Comparison of ENCODE assay signal across 14 cellular contexts in the genomic region with DNA sequence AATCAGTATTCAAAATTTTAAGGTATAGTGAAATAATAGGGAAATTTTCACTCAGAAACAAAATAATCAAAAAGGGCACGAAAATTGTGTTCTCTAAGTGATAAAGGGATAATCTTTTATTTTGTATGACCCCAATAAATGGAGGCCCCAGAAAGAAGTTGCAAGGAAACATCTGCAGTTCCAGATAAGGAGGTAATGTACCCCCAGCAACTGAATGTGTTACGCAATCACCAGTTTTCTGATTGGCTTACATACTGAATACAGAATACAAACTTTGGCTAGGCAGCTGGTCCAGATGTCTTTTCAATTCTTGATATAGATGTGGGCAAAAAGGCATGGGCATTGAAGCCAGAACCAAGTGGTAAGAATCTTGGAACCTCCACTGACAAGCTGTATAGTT. TPM values are rescaled to one million over a fixed set of nuclear protein-coding genes. Genes with fewer than 3 reads are reported as not detected.
A peak's percentile ranks its signal among the peaks of the same experiment; 100 is the strongest.
DNase-seq lines count a peak whose midpoint lies in the region; ATAC-seq and TF ChIP-seq lines count a peak whose summit lies in the region.
"Had no signal": no experiment of that assay in that cellular context is flagged by ENCODE, and none has a peak within 500 bp of the region (broad histone marks: within the 10 kb centered on the region; RNA-seq: fewer than 3 reads in every experiment).

No MANE protein-coding gene starts in this region.

- H3K27ac ChIP-seq in BLaER1 (no peak overlapping the region), HCT116 (ENCODE audit: low read depth, low read length) (no peak overlapping the region)
- H3K27ac ChIP-seq: vagina had no signal

- intact Hi-C loops in HCT116 (cut with micrococcal nuclease): no loop called here

- CTCF ChIA-PET in HCT116 (lab: Charles Lee): no interaction called here

- peaks cover 27% of the 10 kb centered on the region for H3K4me1 Mint-ChIP-seq in T-helper 17 cell

- TF ChIP-seq RAD21 in HCT116 (IDR thresholded peaks at IDR 0.05; ENCODE audit: low read depth): no peak

- peaks cover 48% of the 10 kb centered on the region for H3K79me2 ChIP-seq in HCT116 (ENCODE audit: insufficient read depth, low read length)

- H3K27me3 ChIP-seq in BLaER1: no peaks in the 10 kb centered on the region
- no peaks in the 10 kb centered on the region for H3K27me3 ChIP-seq in HCT116 (ENCODE audit: insufficient read depth, low read length)
- H3K27me3 ChIP-seq: vagina had no signal

- H3K36me3 Mint-ChIP-seq in T-helper 17 cell (ENCODE audit: low read depth): peaks cover 2% of the 10 kb centered on the region

- no peaks in the 10 kb centered on the region for H3K9me2 ChIP-seq in HCT116 (ENCODE audit: insufficient read depth)

- no TSS peak for BruUV-seq in HCT116 (replicated peaks; lab: Mats Ljungman, UMichigan)

- RAD21 ChIA-PET in HCT116 (lab: Charles Lee; ENCODE audit: low non-redundant PET in 1 of 2, low total read pairs in 2 of 2, uncharacterized antibody in 2 of 2, unreplicated experiment in 2 of 2): no interaction called here

- no peak for DNase-seq in HCT116 (ENCODE audit: low read depth, low spot score)
- DNase-seq in T-helper 17 cell: no peak
- DNase-seq in fibroblast of mammary gland (ENCODE audit: low read depth): peak; percentile 43
- no peak for DNase-seq in NCI-H1105 treated with DMSO at 0.1 percent for 48 hours (lab: John Stamatoyannopoulos, UW)
- DNase-seq in activated CD4-positive, CD25-positive, alpha-beta regulatory T cell treated with anti-CD3 and anti-CD28 coated beads, Interleukin-2, amount 50 U/mL, for 72 hours: no peak
- DNase-seq: COR-L47, NCI-H1092, NCI-H774, T-helper 1 cell had no signal

- POLR2A ChIA-PET in HCT116 (lab: Charles Lee): no interaction called here

- H3K9me3 ChIP-seq in BLaER1: no peaks in the 10 kb centered on the region
- H3K9me3 ChIP-seq in HCT116 (ENCODE audit: control insufficient read depth in 1 of 2, insufficient read depth in 1 of 2, low read depth in 1 of 2, low read length in 2 of 2): no peaks in the 10 kb centered on the region
- H3K9me3 ChIP-seq in T-helper 17 cell (ENCODE audit: control insufficient read depth, low read length, poor library complexity, severe bottlenecking): no peaks in the 10 kb centered on the region
- H3K9me3 ChIP-seq: vagina had no signal

- H3K9ac ChIP-seq in BLaER1: no peak overlapping the region
- H3K9ac ChIP-seq in HCT116 (ENCODE audit: low read length): no peak overlapping the region

- no peak for TF ChIP-seq POLR2A in HCT116 (IDR thresholded peaks at IDR 0.05; ENCODE audit: borderline replicate concordance, extremely low read depth, insufficient read depth, insufficient read length)

- H3K4me3 ChIP-seq in BLaER1: no peak overlapping the region
- no peak overlapping the region for H3K4me3 ChIP-seq in HCT116 (replicated peaks in 1 of 2; ENCODE audit: low read depth in 1 of 2, low read length in 2 of 2)
- H3K4me3 ChIP-seq in fibroblast of mammary gland (ENCODE audit: control insufficient read depth, low read depth, low read length): no peak overlapping the region
- H3K4me3 ChIP-seq: skin epidermis, vagina had no signal

- ATAC-seq in HCT116 (no peak), T-helper 17 cell (no peak), GM19351 (IDR thresholded peaks at IDR 0.05; ENCODE audit: unreplicated experiment) (no peak), GM21737 (IDR thresholded peaks at IDR 0.05; ENCODE audit: unreplicated experiment) (no peak)

- peak overlapping the region; percentile 98 for H3K27ac Mint-ChIP-seq in T-helper 17 cell

- no peak overlapping the region for H3K4me3 Mint-ChIP-seq in T-helper 17 cell

- H3K27me3 Mint-ChIP-seq in T-helper 17 cell: no peaks in the 10 kb centered on the region

- H3K36me3 ChIP-seq in BLaER1: peaks cover 16% of the 10 kb centered on the region; the same call in 1 of the 2 replicates
- H3K36me3 ChIP-seq in HCT116 (ENCODE audit: control insufficient read depth in 1 of 2, insufficient read depth in 2 of 2, low read length in 2 of 2): no peaks in the 10 kb centered on the region; a peak in 2 of 4 replicates
- H3K36me3 ChIP-seq: vagina had no signal

- peaks cover 32% of the 10 kb centered on the region for H4K20me1 ChIP-seq in BLaER1
- no peaks in the 10 kb centered on the region for H4K20me1 ChIP-seq in HCT116 (ENCODE audit: insufficient read depth)

- TF ChIP-seq CTCF in HCT116 (IDR thresholded peaks at IDR 0.05 in 2 of 3, conservative IDR thresholded peaks at IDR 0.05 in 1 of 3; ENCODE audit: borderline replicate concordance in 1 of 3, insufficient read depth in 1 of 3, low read depth in 2 of 3, low read length in 2 of 3): no peak
- TF ChIP-seq CTCF in fibroblast of mammary gland (conservative IDR thresholded peaks at IDR 0.05; ENCODE audit: control insufficient read depth, insufficient read depth, low read depth, low read length): no peak

- H3K4me1 ChIP-seq in BLaER1 (peaks cover 29% of the 10 kb centered on the region), HCT116 (ENCODE audit: control insufficient read depth in 1 of 2, insufficient read depth in 2 of 2, low read length in 2 of 2) (peaks cover 8 to 22% of the 10 kb centered on the region in 2 experiments)

- H3K4me2 ChIP-seq in BLaER1: peak overlapping the region; percentile 81
- H3K4me2 ChIP-seq in HCT116 (ENCODE audit: low read length): no peak overlapping the region

- H2AFZ ChIP-seq in HCT116 (ENCODE audit: low read depth, low read length, poor library complexity, severe bottlenecking): no peak overlapping the region

TF ChIP-seq in HCT116, 20 proteins besides CTCF, POLR2A, EP300 and RAD21:
- no peak for TF ChIP-seq JUND (IDR thresholded peaks at IDR 0.05)
- peak; percentile 51 for TF ChIP-seq CEBPB (IDR thresholded peaks at IDR 0.05; ENCODE audit: low read depth)

RNA-seq across cellular contexts. Expression of a gene that starts 1.7 kb away (rescaled TPM):
- total RNA-seq in HCT116 (2021; ENCODE audit: unreplicated experiment) (12.7 TPM), T-helper 17 cell (10 to 100 TPM; 25.8 to 28.3 TPM)
- polyA plus RNA-seq in HCT116 (2012): 5.4 and 6.8 TPM in 2 replicates

RNA-seq across cellular contexts. Expression of a gene that starts 2.0 kb away (rescaled TPM):
- 8.1 TPM for total RNA-seq in HCT116 (2021; ENCODE audit: unreplicated experiment)
- polyA plus RNA-seq in HCT116 (2012): 16.2 and 21.9 TPM in 2 replicates
- 10 to 100 TPM; 24.1 to 24.3 TPM for total RNA-seq in T-helper 17 cell
- total RNA-seq: vagina had no signal

RNA-seq across cellular contexts. Expression of a gene that starts 18.9 kb away (rescaled TPM):
- 68.9 TPM for total RNA-seq in HCT116 (2021; ENCODE audit: unreplicated experiment)
- polyA plus RNA-seq in HCT116 (2012): 35.7 and 50.5 TPM in 2 replicates
- 10 to 100 TPM; 11.1 to 14.2 TPM for total RNA-seq in T-helper 17 cell

RNA-seq across cellular contexts. Expression of a gene that starts 28.1 kb away (rescaled TPM):
- 5.5 TPM for total RNA-seq in HCT116 (2021; ENCODE audit: unreplicated experiment)
- 2.3 and 2.7 TPM in 2 replicates for polyA plus RNA-seq in HCT116 (2012)
- total RNA-seq in T-helper 17 cell: 10 to 100 TPM in 1 of 2 donors, 1 to 10 TPM in 1; 8.4 to 13.5 TPM
